In genomic region chr16:87389245-87389644, GRCh38 we compare ENCODE assay signal across 8 cellular contexts. TPM values are rescaled to one million over a fixed set of nuclear protein-coding genes. Genes with fewer than 3 reads are reported as not detected.
DNase-seq lines count a peak whose midpoint lies in the region; ATAC-seq, FAIRE-seq and TF ChIP-seq lines count a peak whose summit lies in the region.

No MANE protein-coding gene starts in this region.

- TF ChIP-seq EP300 in stomach (IDR thresholded peaks at IDR 0.05), result no peak

- no peaks in the 10 kb centered on the region for H3K9me2 ChIP-seq in SU-DHL-6 (replicated peaks; ENCODE audit: insufficient read depth, low read length)

- CTCF ChIA-PET in activated CD4-positive, alpha-beta T cell treated with anti-CD3 and anti-CD28 coated beads for 36 hours (lab: Charles Lee), result no interaction called here

- TF ChIP-seq CTCF in SU-DHL-6 (IDR thresholded peaks at IDR 0.05; ENCODE audit: insufficient read depth, low read length, poor library complexity, severe bottlenecking), result no peak
- no peak for TF ChIP-seq CTCF in keratinocyte (optimal IDR thresholded peaks at IDR 0.05 in 1 of 3, IDR thresholded peaks at IDR 0.05 in 1 of 3, conservative IDR thresholded peaks at IDR 0.05 in 1 of 3; ENCODE audit: extremely low read depth in 1 of 3, insufficient read depth in 2 of 3, low read length in 3 of 3)
- TF ChIP-seq CTCF in stomach (IDR thresholded peaks at IDR 0.05), result no peak
- no peak for TF ChIP-seq CTCF in tibial artery (IDR thresholded peaks at IDR 0.05)

- H2AFZ ChIP-seq in SU-DHL-6 (ENCODE audit: low read depth, low read length, severe bottlenecking) (peak overlapping the region; percentile 43), keratinocyte (ENCODE audit: control insufficient read depth, low read length) (no peak overlapping the region)

- TF ChIP-seq POLR2A in stomach (IDR thresholded peaks at IDR 0.05), result no peak

- WGBS in stomach, 5 donors, result 79 to 92% (median 90%) methylated on average over 5 of the region's 5 CpGs

- dilution Hi-C loops in keratinocyte (cut with MboI; ENCODE audit: extremely low pct_ligation_motif_present, low sequenced_read_pairs), result no loop called here

- H3K36me3 ChIP-seq in SU-DHL-6 (ENCODE audit: low read length) (no peaks in the 10 kb centered on the region), keratinocyte (ENCODE audit: control insufficient read depth in 2 of 2, extremely low read depth in 1 of 2, insufficient read depth in 2 of 2, low read length in 2 of 2) (no peaks in the 10 kb centered on the region), stomach (no peaks in the 10 kb centered on the region), tibial artery (no peaks in the 10 kb centered on the region)

- H3K9ac ChIP-seq in SU-DHL-6 (ENCODE audit: low read length) (no peak overlapping the region), keratinocyte (ENCODE audit: control insufficient read depth, extremely low read depth, insufficient read depth, low read length) (no peak overlapping the region)

- H3K27ac ChIP-seq in SU-DHL-6 (ENCODE audit: low read depth, low read length) (peak overlapping the region; percentile 82), keratinocyte (ENCODE audit: control insufficient read depth, insufficient read depth, low read length) (peak overlapping the region; percentile 98), stomach (peak overlapping the region in 4 of 5 donors; percentile 88 to 100 (median 92)), tibial artery (peak overlapping the region in 1 of 2 donors; percentile 82)

- no peaks in the 10 kb centered on the region for H3K9me3 Mint-ChIP-seq in activated CD4-positive, alpha-beta T cell treated with anti-CD3 and anti-CD28 coated beads for 36 hours (ENCODE audit: low read depth)

- H3K4me3 ChIP-seq in SU-DHL-6 (ENCODE audit: insufficient read depth, low read length, poor library complexity, severe bottlenecking) (no peak overlapping the region), keratinocyte (ENCODE audit: control insufficient read depth in 2 of 3, extremely low read depth in 1 of 3, insufficient read depth in 2 of 3, low read depth in 1 of 3, low read length in 3 of 3) (no peak overlapping the region), stomach (no peak overlapping the region), tibial artery (no peak overlapping the region)

- peaks cover 58% of the 10 kb centered on the region for H3K4me1 Mint-ChIP-seq in activated CD4-positive, alpha-beta T cell treated with anti-CD3 and anti-CD28 coated beads for 36 hours

- peak overlapping the region; percentile 67 for H3K4me2 ChIP-seq in SU-DHL-6 (ENCODE audit: low read depth, low read length, poor library complexity, severe bottlenecking)
- H3K4me2 ChIP-seq in keratinocyte (ENCODE audit: control insufficient read depth, extremely low read depth, insufficient read depth, low read depth, low read length), result no peak overlapping the region

- POLR2A ChIA-PET in activated CD4-positive, alpha-beta T cell treated with anti-CD3 and anti-CD28 coated beads for 36 hours (lab: Charles Lee), result interaction anchor here (1.7 kb wide), 1 partner anchor 72 kb away, joined by 6 read pairs; the partner anchor contains the start of gene C16orf95

- H3K9me3 ChIP-seq in SU-DHL-6 (ENCODE audit: insufficient read depth, low read length), result no peaks in the 10 kb centered on the region
- no peaks in the 10 kb centered on the region for H3K9me3 ChIP-seq in keratinocyte (ENCODE audit: control insufficient read depth, low read depth, low read length)
- H3K9me3 ChIP-seq in stomach, result no peaks in the 10 kb centered on the region
- H3K9me3 ChIP-seq in tibial artery, result no peaks in the 10 kb centered on the region

- DNase-seq in activated CD4-positive, alpha-beta T cell treated with anti-CD3 and anti-CD28 coated beads for 36 hours, result no peak
- no peak for DNase-seq in activated CD4-positive, alpha-beta T cell treated with anti-CD3 and anti-CD28 coated beads, Interleukin-2, amount 50 U/mL, for 4 hours
- DNase-seq in keratinocyte (ENCODE audit: low read depth, low spot score) (no peak), stomach (no peak), H4 (ENCODE audit: low spot score) (no peak), tibial artery (no peak)

- H3K4me1 ChIP-seq in keratinocyte (ENCODE audit: control insufficient read depth, extremely low read depth, insufficient read depth, low read length) (peaks cover 24% of the 10 kb centered on the region), stomach (peaks cover 30 to 61% (median 41%) of the 10 kb centered on the region in 4 donors), tibial artery (peaks cover 0 to 44% (median 30%) of the 10 kb centered on the region in 4 donors)

- H3F3A ChIP-seq in SU-DHL-6 (ENCODE audit: insufficient read depth), result peaks cover 34% of the 10 kb centered on the region

- intact Hi-C loops in activated CD4-positive, alpha-beta T cell treated with anti-CD3 and anti-CD28 coated beads for 36 hours (cut with DNase I, micrococcal nuclease), result loop anchor here in 1 of 2 experiments (5.0 kb wide), 1 partner anchor 103 kb away; the partner anchor contains the start of gene ZCCHC14
- intact Hi-C loops in stomach (cut with DNase I; ENCODE audit: low total_unique reads) (no loop called here), tibial artery (cut with DNase I; ENCODE audit: low total_unique reads) (loop anchor here (10.0 kb wide), 1 partner anchor 1834 kb away; no protein-coding TSS in a partner anchor)

- FAIRE-seq in keratinocyte (lab: Jason Lieb, UNC), result no peak

- peak overlapping the region; percentile 80 for H3K27ac Mint-ChIP-seq in activated CD4-positive, alpha-beta T cell treated with anti-CD3 and anti-CD28 coated beads for 36 hours

- no peak for ATAC-seq in activated CD4-positive, alpha-beta T cell treated with anti-CD3 and anti-CD28 coated beads for 36 hours
- ATAC-seq in GM19455 (IDR thresholded peaks at IDR 0.05; ENCODE audit: unreplicated experiment), result no peak

- H3K9me1 ChIP-seq in keratinocyte (ENCODE audit: control insufficient read depth, extremely low read depth, insufficient read depth, low read length), result no peaks in the 10 kb centered on the region

- H3K27me3 ChIP-seq in SU-DHL-6 (ENCODE audit: low read length) (no peaks in the 10 kb centered on the region), keratinocyte (ENCODE audit: control insufficient read depth, extremely low read depth, insufficient read depth, low read length) (no peaks in the 10 kb centered on the region), stomach (no peaks in the 10 kb centered on the region), tibial artery (no peaks in the 10 kb centered on the region)

- H3K27me3 Mint-ChIP-seq in activated CD4-positive, alpha-beta T cell treated with anti-CD3 and anti-CD28 coated beads for 36 hours, result no peaks in the 10 kb centered on the region

- H3K79me2 ChIP-seq in SU-DHL-6 (ENCODE audit: insufficient read depth, low read length), result peaks cover 16% of the 10 kb centered on the region
- H3K79me2 ChIP-seq in keratinocyte (ENCODE audit: control insufficient read depth, insufficient read depth, low read length), result peaks cover 19% of the 10 kb centered on the region

- H3K36me3 Mint-ChIP-seq in activated CD4-positive, alpha-beta T cell treated with anti-CD3 and anti-CD28 coated beads for 36 hours (ENCODE audit: low read depth), result peaks cover 8% of the 10 kb centered on the region

- H4K20me1 ChIP-seq in SU-DHL-6 (ENCODE audit: low read depth, low read length), result no peaks in the 10 kb centered on the region
- H4K20me1 ChIP-seq in keratinocyte (ENCODE audit: control insufficient read depth, extremely low read depth, insufficient read depth, low read length), result peaks cover 7% of the 10 kb centered on the region

- no peak overlapping the region for H3K4me3 Mint-ChIP-seq in activated CD4-positive, alpha-beta T cell treated with anti-CD3 and anti-CD28 coated beads for 36 hours

RNA-seq across cellular contexts. Expression of gene MAP1LC3B, which starts 2.9 kb away (rescaled TPM):
- 10 to 100 TPM; 49.7 to 62.1 TPM for total RNA-seq in activated CD4-positive, alpha-beta T cell treated with anti-CD3 and anti-CD28 coated beads for 36 hours
- polyA plus RNA-seq in keratinocyte, result 43.6 to 50.3 TPM (median 46.3 TPM) in 3 replicates
- 218 TPM for polyA plus RNA-seq in keratinocyte (2011; ENCODE audit: low read depth)
- 61.5 and 109 TPM in 2 replicates for polyA plus RNA-seq in keratinocyte (2011; cell fraction: cytosol; rRNA removed)
- polyA plus RNA-seq in keratinocyte (2011; cell fraction: nucleus; rRNA removed), result 39.9 and 43.2 TPM in 2 replicates
- polyA plus RNA-seq in keratinocyte (2012; ENCODE audit: low replicate concordance), result 71.2 and 175 TPM in 2 replicates
- 15.2 to 23.2 TPM (median 20.6 TPM) in 3 replicates for polyA minus RNA-seq in keratinocyte
- 37.2 TPM for polyA minus RNA-seq in keratinocyte (2011; cell fraction: cytosol; rRNA and poly(A)+ RNA removed)
- polyA minus RNA-seq in keratinocyte (2011; cell fraction: nucleus; rRNA and poly(A)+ RNA removed), result 12.5 and 26.0 TPM in 2 replicates
- 100 to 1,000 TPM in 1 of 5 donors, 10 to 100 TPM in 4; 24.6 to 111 (median 50.1) TPM for total RNA-seq in stomach
- 10 to 100 TPM; 31.5 to 62.0 (median 50.1) TPM for polyA plus RNA-seq in stomach
- 26.6 and 28.5 TPM in 2 replicates for total RNA-seq in H4 (2014; rRNA removed; shearing (Covaris generic))

RNA-seq across cellular contexts. Expression of gene FBXO31, which starts 5.7 kb away (rescaled TPM):
- 10 to 100 TPM; 26.8 to 33.0 TPM for total RNA-seq in activated CD4-positive, alpha-beta T cell treated with anti-CD3 and anti-CD28 coated beads for 36 hours
- 12.9 to 22.3 TPM (median 17.0 TPM) in 3 replicates for polyA plus RNA-seq in keratinocyte
- polyA plus RNA-seq in keratinocyte (2011; ENCODE audit: low read depth), result 20.8 TPM
- polyA plus RNA-seq in keratinocyte (2011; cell fraction: cytosol; rRNA removed), result 8.0 and 13.7 TPM in 2 replicates
- 35.0 and 40.8 TPM in 2 replicates for polyA plus RNA-seq in keratinocyte (2011; cell fraction: nucleus; rRNA removed)
- 14.9 and 18.8 TPM in 2 replicates for polyA plus RNA-seq in keratinocyte (2012; ENCODE audit: low replicate concordance)
- polyA minus RNA-seq in keratinocyte, result 27.3 to 33.0 TPM (median 30.5 TPM) in 3 replicates
- polyA minus RNA-seq in keratinocyte (2011; cell fraction: cytosol; rRNA and poly(A)+ RNA removed), result 20.0 TPM
- polyA minus RNA-seq in keratinocyte (2011; cell fraction: nucleus; rRNA and poly(A)+ RNA removed), result 25.2 and 38.7 TPM in 2 replicates
- total RNA-seq in stomach, result 1,000 to 10,000 TPM in 1 of 5 donors, 10 to 100 TPM in 4; 20.9 to 1,171 (median 41.5) TPM
- 10 to 100 TPM in 1 of 3 donors, 1 to 10 TPM in 2; 6.4 to 11.7 (median 8.2) TPM for polyA plus RNA-seq in stomach
- total RNA-seq in H4 (2014; rRNA removed; shearing (Covaris generic)), result 6.9 and 7.4 TPM in 2 replicates
